ENCODE assay signal across 1 cellular context in genomic region chr7:158865462-158865922, GRCh38.
TF ChIP-seq lines count a peak whose summit lies in the region.

No MANE protein-coding gene starts in this region.

TF ChIP-seq in GM12878, 131 proteins besides CTCF, POLR2A, EP300 and RAD21:
- no peak for TF ChIP-seq POLR2AphosphoS2 (IDR thresholded peaks at IDR 0.05; ENCODE audit: low read depth, low read length)
- peak; percentile 28; the same call in 1 of the 2 replicates for TF ChIP-seq MXI1 (IDR thresholded peaks at IDR 0.05; ENCODE audit: low read depth, low read length)
- TF ChIP-seq HDGF (IDR thresholded peaks at IDR 0.05): no peak
- no peak for TF ChIP-seq SREBF2 (IDR thresholded peaks at IDR 0.05; ENCODE audit: low read length)
- TF ChIP-seq RUNX3 (IDR thresholded peaks at IDR 0.05; ENCODE audit: low read length): peak; percentile 40; the same call in 1 of the 2 replicates
- no peak for TF ChIP-seq FOXK2 (IDR thresholded peaks at IDR 0.05)
- no peak for TF ChIP-seq NFIC (IDR thresholded peaks at IDR 0.05; ENCODE audit: low read depth, low read length)
- TF ChIP-seq EGR1 (IDR thresholded peaks at IDR 0.05; ENCODE audit: borderline replicate concordance in 1 of 2, low read depth in 2 of 2, low read length in 2 of 2): peak in 1 of 2 experiments; percentile 38; a peak in 1 of 3 replicates
- no peak for TF ChIP-seq ZZZ3 (IDR thresholded peaks at IDR 0.05; ENCODE audit: control insufficient read depth, insufficient read length, low read depth)
- TF ChIP-seq, protein P1, sequence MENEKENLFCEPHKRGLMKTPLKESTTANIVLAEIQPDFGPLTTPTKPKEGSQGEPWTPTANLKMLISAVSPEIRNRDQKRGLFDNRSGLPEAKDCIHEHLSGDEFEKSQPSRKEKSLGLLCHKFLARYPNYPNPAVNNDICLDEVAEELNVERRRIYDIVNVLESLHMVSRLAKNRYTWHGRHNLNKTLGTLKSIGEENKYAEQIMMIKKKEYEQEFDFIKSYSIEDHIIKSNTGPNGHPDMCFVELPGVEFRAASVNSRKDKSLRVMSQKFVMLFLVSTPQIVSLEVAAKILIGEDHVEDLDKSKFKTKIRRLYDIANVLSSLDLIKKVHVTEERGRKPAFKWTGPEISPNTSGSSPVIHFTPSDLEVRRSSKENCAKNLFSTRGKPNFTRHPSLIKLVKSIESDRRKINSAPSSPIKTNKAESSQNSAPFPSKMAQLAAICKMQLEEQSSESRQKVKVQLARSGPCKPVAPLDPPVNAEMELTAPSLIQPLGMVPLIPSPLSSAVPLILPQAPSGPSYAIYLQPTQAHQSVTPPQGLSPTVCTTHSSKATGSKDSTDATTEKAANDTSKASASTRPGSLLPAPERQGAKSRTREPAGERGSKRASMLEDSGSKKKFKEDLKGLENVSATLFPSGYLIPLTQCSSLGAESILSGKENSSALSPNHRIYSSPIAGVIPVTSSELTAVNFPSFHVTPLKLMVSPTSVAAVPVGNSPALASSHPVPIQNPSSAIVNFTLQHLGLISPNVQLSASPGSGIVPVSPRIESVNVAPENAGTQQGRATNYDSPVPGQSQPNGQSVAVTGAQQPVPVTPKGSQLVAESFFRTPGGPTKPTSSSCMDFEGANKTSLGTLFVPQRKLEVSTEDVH (IDR thresholded peaks at IDR 0.05; ENCODE audit: low read depth, partially characterized antibody): no peak
- no peak for TF ChIP-seq HCFC1 (IDR thresholded peaks at IDR 0.05; ENCODE audit: low read length)
